8 cellular contexts compared by ENCODE assay signal in the genomic region with DNA sequence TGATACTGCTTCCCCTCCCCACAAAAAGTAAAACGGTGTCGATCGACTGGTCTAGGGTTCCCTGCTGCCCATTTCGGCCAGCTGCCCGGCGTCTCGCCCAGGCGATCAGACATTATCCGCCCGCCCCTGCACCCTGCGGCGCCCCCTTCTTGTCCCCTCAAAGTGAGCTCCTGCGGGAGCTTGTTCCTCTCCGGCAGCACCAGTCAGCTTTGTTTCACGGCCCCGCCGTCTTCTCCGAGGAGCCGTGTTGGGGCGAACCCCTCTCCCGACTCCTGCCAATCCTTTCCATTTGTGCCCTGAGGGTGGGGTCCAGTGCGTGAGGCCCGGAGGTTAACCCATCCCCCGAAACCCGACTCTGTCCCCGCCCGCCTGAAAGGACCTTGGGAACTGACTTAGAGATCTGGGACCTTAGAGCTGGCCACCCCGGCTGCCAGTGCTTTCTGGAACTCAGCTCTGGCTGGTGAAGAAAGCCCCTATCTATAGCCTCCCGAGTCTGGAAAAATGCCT. TPM values are rescaled to one million over a fixed set of nuclear protein-coding genes. Genes with fewer than 3 reads are reported as not detected.
DNase-seq lines count a peak whose midpoint lies in the region; ATAC-seq and TF ChIP-seq lines count a peak whose summit lies in the region.

No MANE protein-coding gene starts in this region.

- peak overlapping the region; percentile 92 for H3K4me2 ChIP-seq in fibroblast of lung (ENCODE audit: extremely low read depth, insufficient read depth, low read length)

- H3K27me3 ChIP-seq in NT2/D1 (ENCODE audit: insufficient read depth, insufficient read length) (no peaks in the 10 kb centered on the region), fibroblast of lung (ENCODE audit: control insufficient read depth, insufficient read depth, low read length) (no peaks in the 10 kb centered on the region), muscle layer of duodenum (ENCODE audit: low read depth, low read length) (no peaks in the 10 kb centered on the region)

- intact Hi-C loops in activated T-helper 1 cell treated with anti-CD3 and anti-CD28 coated beads, Interleukin-12 subunit alpha, Interleukin-12 subunit beta, Interleukin-2, Interleukin-4 antibody, amounts not matched to agents 30 ng/mL and 10 ng/mL and 1 ng/mL, durations not matched to agents 14 hours and 24 hours and 36 hours (cut with micrococcal nuclease) = loop anchor here (1.0 to 5.0 kb wide), 15 partner anchors 39 to 533 kb away; partner anchors contain the start of genes CAMLG, CDKN2AIPNL, DDX46 and PCBD2

- ATAC-seq in GM21528 (IDR thresholded peaks at IDR 0.05; ENCODE audit: low FRiP score, unreplicated experiment) (peak; percentile 9), HG03025 (IDR thresholded peaks at IDR 0.05; ENCODE audit: low FRiP score, unreplicated experiment) (no peak)

- peaks cover 62% of the 10 kb centered on the region for H3K4me1 Mint-ChIP-seq in activated T-helper 1 cell treated with anti-CD3 and anti-CD28 coated beads, Interleukin-12 subunit alpha, Interleukin-12 subunit beta, Interleukin-2, Interleukin-4 antibody, amounts not matched to agents 30 ng/mL and 10 ng/mL and 1 ng/mL, durations not matched to agents 14 hours and 24 hours and 36 hours (ENCODE audit: low read depth)

- H3K9ac ChIP-seq in NT2/D1 (ENCODE audit: insufficient read length, low read depth) (peak overlapping the region; percentile 93), fibroblast of lung (ENCODE audit: insufficient read depth, low read length) (peak overlapping the region; percentile 98)

- DNase-seq in AG08396 (ENCODE audit: low spot score) = peak; percentile 36
- DNase-seq in NT2/D1 (ENCODE audit: low read depth, low spot score) = peak; percentile 32
- peak; percentile 28 for DNase-seq in activated T-helper 1 cell treated with anti-CD3 and anti-CD28 coated beads, Interleukin-12 subunit alpha, Interleukin-12 subunit beta, Interleukin-2, Interleukin-4 antibody, amounts not matched to agents 30 ng/mL and 10 ng/mL and 1 ng/mL, durations not matched to agents 14 hours and 24 hours and 36 hours (ENCODE audit: low spot score)
- peak; percentile 36 to 51 for DNase-seq in fibroblast of lung (ENCODE audit: low read depth in 2 of 2)
- DNase-seq in stromal cell of bone marrow (ENCODE audit: low read depth) = peak; percentile 18

- H3K27ac ChIP-seq in fibroblast of lung (ENCODE audit: insufficient read depth, low read length) (peak overlapping the region; percentile 98), muscle layer of duodenum (ENCODE audit: low read length) (peak overlapping the region; percentile 97)

- peaks cover 2% of the 10 kb centered on the region for H3K27me3 Mint-ChIP-seq in activated T-helper 1 cell treated with anti-CD3 and anti-CD28 coated beads, Interleukin-12 subunit alpha, Interleukin-12 subunit beta, Interleukin-2, Interleukin-4 antibody, amounts not matched to agents 30 ng/mL and 10 ng/mL and 1 ng/mL, durations not matched to agents 14 hours and 24 hours and 36 hours (ENCODE audit: insufficient read depth)

- H4K20me1 ChIP-seq in fibroblast of lung (ENCODE audit: control insufficient read depth, extremely low read depth, insufficient read depth, low read length) = peaks cover 5% of the 10 kb centered on the region

- TF ChIP-seq CTCF in fibroblast of lung (conservative IDR thresholded peaks at IDR 0.05 in 1 of 2, IDR thresholded peaks at IDR 0.05 in 1 of 2; ENCODE audit: low read depth in 1 of 2, low read length in 2 of 2) = peak in 1 of 2 donors; percentile 2

- H3K4me3 ChIP-seq in NT2/D1 (ENCODE audit: insufficient read length, low read depth) (peak overlapping the region; percentile 85), fibroblast of lung (replicated peaks in 1 of 4; ENCODE audit: control extremely low read depth in 1 of 4, insufficient read depth in 1 of 4, low read depth in 3 of 4, low read length in 4 of 4) (peak overlapping the region; percentile 91 to 99 (median 94)), muscle layer of duodenum (ENCODE audit: low read depth in 1 of 2, low read length in 2 of 2) (peak overlapping the region; percentile 92 to 95)

- H3K36me3 Mint-ChIP-seq in activated T-helper 1 cell treated with anti-CD3 and anti-CD28 coated beads, Interleukin-12 subunit alpha, Interleukin-12 subunit beta, Interleukin-2, Interleukin-4 antibody, amounts not matched to agents 30 ng/mL and 10 ng/mL and 1 ng/mL, durations not matched to agents 14 hours and 24 hours and 36 hours (ENCODE audit: low read depth) = peaks cover 28% of the 10 kb centered on the region

- H3K9me3 Mint-ChIP-seq in activated T-helper 1 cell treated with anti-CD3 and anti-CD28 coated beads, Interleukin-12 subunit alpha, Interleukin-12 subunit beta, Interleukin-2, Interleukin-4 antibody, amounts not matched to agents 30 ng/mL and 10 ng/mL and 1 ng/mL, durations not matched to agents 14 hours and 24 hours and 36 hours = peaks cover 7% of the 10 kb centered on the region

- H3K79me2 ChIP-seq in fibroblast of lung (ENCODE audit: control insufficient read depth, insufficient read depth, low read length) = peaks cover 50% of the 10 kb centered on the region

- H3K4me3 Mint-ChIP-seq in activated T-helper 1 cell treated with anti-CD3 and anti-CD28 coated beads, Interleukin-12 subunit alpha, Interleukin-12 subunit beta, Interleukin-2, Interleukin-4 antibody, amounts not matched to agents 30 ng/mL and 10 ng/mL and 1 ng/mL, durations not matched to agents 14 hours and 24 hours and 36 hours = peak overlapping the region; percentile 99

- peaks cover 27% of the 10 kb centered on the region for H3K36me3 ChIP-seq in NT2/D1 (ENCODE audit: insufficient read depth, insufficient read length, low read length)
- H3K36me3 ChIP-seq in fibroblast of lung (ENCODE audit: control insufficient read depth, insufficient read depth, low read length) = peaks cover 3% of the 10 kb centered on the region
- H3K36me3 ChIP-seq in muscle layer of duodenum (ENCODE audit: control insufficient read depth in 1 of 2, insufficient read depth in 2 of 2, low read length in 2 of 2) = peaks cover 6 to 13% of the 10 kb centered on the region in 2 donors

- no peak overlapping the region for H2AFZ ChIP-seq in fibroblast of lung (ENCODE audit: low read length)

- peak overlapping the region; percentile 97 for H3K27ac Mint-ChIP-seq in activated T-helper 1 cell treated with anti-CD3 and anti-CD28 coated beads, Interleukin-12 subunit alpha, Interleukin-12 subunit beta, Interleukin-2, Interleukin-4 antibody, amounts not matched to agents 30 ng/mL and 10 ng/mL and 1 ng/mL, durations not matched to agents 14 hours and 24 hours and 36 hours

- no peaks in the 10 kb centered on the region for H3K9me3 ChIP-seq in NT2/D1 (ENCODE audit: insufficient read depth, low read length)
- H3K9me3 ChIP-seq in fibroblast of lung (ENCODE audit: control insufficient read depth, insufficient read depth, low read depth, low read length) = no peaks in the 10 kb centered on the region
- no peaks in the 10 kb centered on the region for H3K9me3 ChIP-seq in muscle layer of duodenum (ENCODE audit: control insufficient read depth in 1 of 2, low read length in 2 of 2)

- no peaks in the 10 kb centered on the region for H3K4me1 ChIP-seq in NT2/D1 (ENCODE audit: insufficient read depth, insufficient read length)
- no peaks in the 10 kb centered on the region for H3K4me1 ChIP-seq in fibroblast of lung (ENCODE audit: control insufficient read depth, extremely low read depth, insufficient read depth, low read length)
- H3K4me1 ChIP-seq in muscle layer of duodenum (ENCODE audit: control insufficient read depth in 1 of 2, insufficient read depth in 2 of 2, low read length in 2 of 2) = peaks cover 10 to 36% of the 10 kb centered on the region in 2 donors

RNA-seq across cellular contexts. Expression of gene UBE2B, which starts 0.5 kb away (rescaled TPM):
- total RNA-seq in activated T-helper 1 cell treated with anti-CD3 and anti-CD28 coated beads, Interleukin-12 subunit alpha, Interleukin-12 subunit beta, Interleukin-2, Interleukin-4 antibody, amounts not matched to agents 30 ng/mL and 10 ng/mL and 1 ng/mL, durations not matched to agents 14 hours and 24 hours and 36 hours = 98.9 and 108 TPM in 2 replicates
- total RNA-seq in fibroblast of lung = 24.4 and 31.9 TPM in 2 replicates
- polyA plus RNA-seq in fibroblast of lung = 75.8 and 93.2 TPM in 2 replicates
- 77.7 and 93.8 TPM in 2 replicates for polyA plus RNA-seq in fibroblast of lung (2012)
- 0.26 and 1.9 TPM in 2 replicates for polyA minus RNA-seq in fibroblast of lung (ENCODE audit: low replicate concordance)

RNA-seq across cellular contexts. Expression of gene CDKL3, which starts 4.9 kb away (rescaled TPM):
- 0.67 and 1.5 TPM in 2 replicates for total RNA-seq in activated T-helper 1 cell treated with anti-CD3 and anti-CD28 coated beads, Interleukin-12 subunit alpha, Interleukin-12 subunit beta, Interleukin-2, Interleukin-4 antibody, amounts not matched to agents 30 ng/mL and 10 ng/mL and 1 ng/mL, durations not matched to agents 14 hours and 24 hours and 36 hours
- 3.3 and 4.6 TPM in 2 replicates for total RNA-seq in fibroblast of lung
- 1.7 and 2.3 TPM in 2 replicates for polyA plus RNA-seq in fibroblast of lung
- polyA plus RNA-seq in fibroblast of lung (2012) = 2.7 and 3.2 TPM in 2 replicates
- polyA minus RNA-seq in fibroblast of lung (ENCODE audit: low replicate concordance) = not detected in 2 replicates

RNA-seq across cellular contexts. Expression of gene CDKN2AIPNL, which starts 39.8 kb away (rescaled TPM):
- total RNA-seq in activated T-helper 1 cell treated with anti-CD3 and anti-CD28 coated beads, Interleukin-12 subunit alpha, Interleukin-12 subunit beta, Interleukin-2, Interleukin-4 antibody, amounts not matched to agents 30 ng/mL and 10 ng/mL and 1 ng/mL, durations not matched to agents 14 hours and 24 hours and 36 hours = 33.6 and 35.6 TPM in 2 replicates
- 24.4 and 49.2 TPM in 2 replicates for total RNA-seq in fibroblast of lung
- 13.6 and 23.2 TPM in 2 replicates for polyA plus RNA-seq in fibroblast of lung
- polyA plus RNA-seq in fibroblast of lung (2012) = 16.0 and 29.0 TPM in 2 replicates
- 2.1 and 3.0 TPM in 2 replicates for polyA minus RNA-seq in fibroblast of lung (ENCODE audit: low replicate concordance)
